Comparison of ENCODE assay signal across 19 cellular contexts in genomic region chr13:27534976-27535370, GRCh38.
"Had no signal": no experiment of that assay in that cellular context is flagged by ENCODE, and none has a peak within 500 bp of the region (broad histone marks: within the 10 kb centered on the region; RNA-seq: fewer than 3 reads in every experiment).

No MANE protein-coding gene starts in this region.

- H3K27me3 ChIP-seq: esophagus muscularis mucosa, gastrocnemius medialis, sigmoid colon, stomach, uterus had no signal

- ATAC-seq: effector memory CD8-positive, alpha-beta T cell; gastrocnemius medialis; left ventricle myocardium superior; naive thymus-derived CD4-positive, alpha-beta T cell had no signal

- H3K4me1 ChIP-seq: uterus had no signal

- DNase-seq: effector memory CD8-positive, alpha-beta T cell; gastrocnemius medialis; immature natural killer cell; left ventricle myocardium superior; mammary epithelial cell; naive thymus-derived CD4-positive, alpha-beta T cell; nephron progenitor cell; sigmoid colon; stimulated activated CD4-positive, alpha-beta T cell treated with anti-CD3 and anti-CD28 coated beads, Interleukin-2, amount 100 ng/mL, for 24 hours; stimulated activated CD4-positive, alpha-beta T cell treated with anti-CD3 and anti-CD28 coated beads, Interleukin-4, amount 100 ng/mL, for 4 hours; stimulated activated naive CD4-positive, alpha-beta T cell; stomach; substantia nigra; trophoblast cell; uterus had no signal

- H3K27ac ChIP-seq: epithelial cell of prostate, esophagus muscularis mucosa, gastrocnemius medialis, sigmoid colon, skin epidermis, stomach, thoracic aorta, uterus had no signal

- H3K36me3 ChIP-seq: esophagus muscularis mucosa, gastrocnemius medialis, sigmoid colon, stomach, thoracic aorta, uterus had no signal

- H3K9me3 ChIP-seq: esophagus muscularis mucosa, gastrocnemius medialis, sigmoid colon, stomach, thoracic aorta, uterus had no signal

- H3K4me3 ChIP-seq: esophagus muscularis mucosa, gastrocnemius medialis, sigmoid colon, skin epidermis, stomach, thoracic aorta, uterus had no signal
